In genomic region chr6:157406666-157407065, GRCh38 we compare ENCODE assay signal across 18 cellular contexts. TPM values are rescaled to one million over a fixed set of nuclear protein-coding genes. Genes with fewer than 3 reads are reported as not detected.
DNase-seq lines count a peak whose midpoint lies in the region; ATAC-seq and TF ChIP-seq lines count a peak whose summit lies in the region.
"Had no signal": no experiment of that assay in that cellular context is flagged by ENCODE, and none has a peak within 500 bp of the region (broad histone marks: within the 10 kb centered on the region; RNA-seq: fewer than 3 reads in every experiment).

No MANE protein-coding gene starts in this region.

- peaks cover 0 to 4% (median 4%) of the 10 kb centered on the region in 3 experiments; a peak in 3 of 7 replicates for H3K36me3 Mint-ChIP-seq in H9 (ENCODE audit: insufficient read depth in 1 of 3, low read depth in 3 of 3)
- peaks cover 24 to 32% of the 10 kb centered on the region in 2 donors for H3K36me3 Mint-ChIP-seq in stimulated activated naive B cell treated with anti-CD40 and anti-IgM and Interleukin-4, amounts not matched to agents 10 μg/mL and 1 μg/mL and 100 μg/mL, for 72 hours
- H3K36me3 Mint-ChIP-seq in activated CD8-positive, alpha-beta T cell treated with anti-CD3 and anti-CD28 coated beads for 36 hours (ENCODE audit: low read depth), result no peaks in the 10 kb centered on the region

- H2BK20ac ChIP-seq in H9 (ENCODE audit: low read depth, low read length, poor library complexity, severe bottlenecking), result no peak overlapping the region

- DNase-seq in H9 (no peak), NOMO-1 (lab: John Stamatoyannopoulos, UW; ENCODE audit: unreplicated experiment in 2 of 2) (peak; percentile 4 to 28), medulla oblongata (ENCODE audit: extremely low spot score) (peak; percentile 58), Karpas-422 (no peak)
- no peak for DNase-seq in stimulated activated naive B cell treated with anti-CD40 and anti-IgM and Interleukin-4, amounts not matched to agents 10 μg/mL and 1 μg/mL and 100 μg/mL, for 72 hours
- DNase-seq in activated CD8-positive, alpha-beta T cell treated with anti-CD3 and anti-CD28 coated beads for 36 hours, result no peak
- DNase-seq: AML-193; Calu3; CD4-positive, alpha-beta T cell; DMS53; NCI-H1048; NCI-H2081 treated with DMSO at 0.1 percent for 48 hours; NCI-H510A; NCI-H774 had no signal

- no CpG with 5 or more reads among the region's 7 CpGs for WGBS in H9 (ENCODE audit: extremely low coverage, insufficient read length, low lambda C conversion rate)

- H4K5ac ChIP-seq in H9 (ENCODE audit: insufficient read length, low read depth, low read length), result no peak overlapping the region

- no peaks in the 10 kb centered on the region for H3K36me3 ChIP-seq in Karpas-422 (ENCODE audit: insufficient read depth, low read length)

- no peak overlapping the region for H3K23ac ChIP-seq in H9 (ENCODE audit: insufficient read length, low read depth, low read length)

- H3K9me2 ChIP-seq in Karpas-422 (replicated peaks; ENCODE audit: insufficient read depth, low read length), result no peaks in the 10 kb centered on the region

- no peak overlapping the region for H3K4me2 ChIP-seq in H9 (ENCODE audit: insufficient read depth, insufficient read length, low read length)
- no peak overlapping the region for H3K4me2 ChIP-seq in Karpas-422 (ENCODE audit: low read depth, low read length, poor library complexity, severe bottlenecking)

- no peaks in the 10 kb centered on the region for H3K79me1 ChIP-seq in H9 (ENCODE audit: insufficient read depth, low read depth, low read length, poor library complexity, severe bottlenecking)

- H3K9me3 Mint-ChIP-seq in H9, result 0 out of 5 replicates have a peak, but pooled peaks cover 0 to 3% of the 10 kb centered on the region in 2 experiments
- peaks cover 7 to 8% of the 10 kb centered on the region in 2 donors for H3K9me3 Mint-ChIP-seq in stimulated activated naive B cell treated with anti-CD40 and anti-IgM and Interleukin-4, amounts not matched to agents 10 μg/mL and 1 μg/mL and 100 μg/mL, for 72 hours
- H3K9me3 Mint-ChIP-seq in activated CD8-positive, alpha-beta T cell treated with anti-CD3 and anti-CD28 coated beads for 36 hours, result no peaks in the 10 kb centered on the region
- H3K9me3 Mint-ChIP-seq: CD4-positive, alpha-beta T cell had no signal

- H2BK5ac ChIP-seq in H9 (ENCODE audit: insufficient read length, low read length), result no peak overlapping the region

- peak overlapping the region; percentile 28 to 77 (median 53); a peak in 1 of 7 replicates for H3K27ac Mint-ChIP-seq in H9
- H3K27ac Mint-ChIP-seq in stimulated activated naive B cell treated with anti-CD40 and anti-IgM and Interleukin-4, amounts not matched to agents 10 μg/mL and 1 μg/mL and 100 μg/mL, for 72 hours, result peak overlapping the region; percentile 66
- H3K27ac Mint-ChIP-seq in activated CD8-positive, alpha-beta T cell treated with anti-CD3 and anti-CD28 coated beads for 36 hours, result no peak overlapping the region
- H3K27ac Mint-ChIP-seq: CD4-positive, alpha-beta T cell; IgD-negative memory B cell had no signal

- H3K4me3 ChIP-seq in Karpas-422 (ENCODE audit: low read length), result no peak overlapping the region
- H3K4me3 ChIP-seq: SJSA1 had no signal

- no peak overlapping the region for H3K4me3 Mint-ChIP-seq in H9
- H3K4me3 Mint-ChIP-seq in stimulated activated naive B cell treated with anti-CD40 and anti-IgM and Interleukin-4, amounts not matched to agents 10 μg/mL and 1 μg/mL and 100 μg/mL, for 72 hours, result no peak overlapping the region
- no peak overlapping the region for H3K4me3 Mint-ChIP-seq in activated CD8-positive, alpha-beta T cell treated with anti-CD3 and anti-CD28 coated beads for 36 hours
- H3K4me3 Mint-ChIP-seq: CD4-positive, alpha-beta T cell; IgD-negative memory B cell had no signal

- H3K79me2 ChIP-seq in H9 (ENCODE audit: insufficient read depth, low read length) (no peaks in the 10 kb centered on the region), Karpas-422 (ENCODE audit: low read length) (no peaks in the 10 kb centered on the region)

- peaks cover 6% of the 10 kb centered on the region; the same call in 1 of the 2 replicates for H3K4me1 ChIP-seq in H9 (ENCODE audit: insufficient read depth, low read length)
- H3K4me1 ChIP-seq in Karpas-422 (ENCODE audit: low read length), result no peaks in the 10 kb centered on the region

- no peak overlapping the region for H2AK5ac ChIP-seq in H9 (ENCODE audit: insufficient read length, low read length)

- H4K91ac ChIP-seq in H9 (ENCODE audit: insufficient read length, low read depth, low read length), result no peak overlapping the region

- CTCF ChIA-PET in activated CD8-positive, alpha-beta T cell treated with anti-CD3 and anti-CD28 coated beads for 36 hours (lab: Charles Lee), result no interaction called here

- no peak for ATAC-seq in stimulated activated naive B cell treated with anti-CD40 and anti-IgM and Interleukin-4, amounts not matched to agents 10 μg/mL and 1 μg/mL and 100 μg/mL, for 72 hours (replicated peaks)
- ATAC-seq in activated CD8-positive, alpha-beta T cell treated with anti-CD3 and anti-CD28 coated beads for 36 hours, result no peak
- no peak for ATAC-seq in GM21529 (IDR thresholded peaks at IDR 0.05; ENCODE audit: unreplicated experiment)
- ATAC-seq: HCT116 had no signal

- no peaks in the 10 kb centered on the region for H4K20me1 ChIP-seq in H9 (ENCODE audit: control insufficient read depth, insufficient read depth, insufficient read length)
- no peaks in the 10 kb centered on the region for H4K20me1 ChIP-seq in Karpas-422 (ENCODE audit: insufficient read depth, low read depth, low read length)

- H2AFZ ChIP-seq in H9 (ENCODE audit: low read length) (no peak overlapping the region), Karpas-422 (ENCODE audit: low read length) (no peak overlapping the region)

- no peak overlapping the region for H3K9ac ChIP-seq in H9 (ENCODE audit: extremely low read depth, insufficient read length, low read length)
- H3K9ac ChIP-seq in Karpas-422 (ENCODE audit: low read length), result no peak overlapping the region

- H2BK12ac ChIP-seq in H9 (ENCODE audit: insufficient read length, low read depth, low read length), result no peak overlapping the region

- no peaks in the 10 kb centered on the region for H3K27me3 ChIP-seq in H9 (ENCODE audit: insufficient read depth, low read length)
- H3K27me3 ChIP-seq in Karpas-422 (ENCODE audit: low read length), result no peaks in the 10 kb centered on the region
- H3K27me3 ChIP-seq: SJSA1 had no signal

- H3T11ph ChIP-seq in H9 (ENCODE audit: low read length), result no peak overlapping the region

- no peaks in the 10 kb centered on the region for H3K9me3 ChIP-seq in H9 (ENCODE audit: control insufficient read depth, low read depth, low read length)
- H3K9me3 ChIP-seq in Karpas-422 (ENCODE audit: low read length), result no peaks in the 10 kb centered on the region
- H3K9me3 ChIP-seq: SJSA1 had no signal

- no peaks in the 10 kb centered on the region; the same call in 1 of the 2 replicates for H3K27me3 Mint-ChIP-seq in H9 (ENCODE audit: low read depth)
- no peaks in the 10 kb centered on the region for H3K27me3 Mint-ChIP-seq in stimulated activated naive B cell treated with anti-CD40 and anti-IgM and Interleukin-4, amounts not matched to agents 10 μg/mL and 1 μg/mL and 100 μg/mL, for 72 hours
- no peaks in the 10 kb centered on the region for H3K27me3 Mint-ChIP-seq in activated CD8-positive, alpha-beta T cell treated with anti-CD3 and anti-CD28 coated beads for 36 hours
- H3K27me3 Mint-ChIP-seq: CD4-positive, alpha-beta T cell; IgD-negative memory B cell had no signal

- no peak overlapping the region for H2BK120ac ChIP-seq in H9 (ENCODE audit: low read depth, low read length, poor library complexity, severe bottlenecking)

- H3K14ac ChIP-seq in H9 (ENCODE audit: insufficient read depth, low read length), result no peak overlapping the region

- intact Hi-C loops in activated CD8-positive, alpha-beta T cell treated with anti-CD3 and anti-CD28 coated beads for 36 hours (cut with micrococcal nuclease), result no loop called here

- H3K4ac ChIP-seq in H9 (ENCODE audit: low read depth, low read length), result no peak overlapping the region

- H3K27ac ChIP-seq in H9 (ENCODE audit: insufficient read length, low read depth, low read length) (no peak overlapping the region), Karpas-422 (ENCODE audit: low read length) (no peak overlapping the region)
- H3K27ac ChIP-seq: SJSA1 had no signal

- no peak for TF ChIP-seq CTCF in H9 (conservative IDR thresholded peaks at IDR 0.05)
- TF ChIP-seq CTCF in activated CD8-positive, alpha-beta T cell treated with anti-CD3 and anti-CD28 coated beads for 36 hours (IDR thresholded peaks at IDR 0.05), result no peak

- H2BK15ac ChIP-seq in H9 (ENCODE audit: low read depth, low read length), result no peak overlapping the region

- no peak overlapping the region for H3K18ac ChIP-seq in H9 (ENCODE audit: insufficient read length, low read depth, low read length)

- no peak overlapping the region for H3K56ac ChIP-seq in H9 (ENCODE audit: insufficient read length, low read depth, low read length)

- POLR2A ChIA-PET in activated CD8-positive, alpha-beta T cell treated with anti-CD3 and anti-CD28 coated beads for 36 hours (lab: Charles Lee), result no interaction called here

- no peaks in the 10 kb centered on the region for H3K23me2 ChIP-seq in H9 (ENCODE audit: insufficient read length, low read depth, low read length, poor library complexity, severe bottlenecking)

- no peak overlapping the region for H4K8ac ChIP-seq in H9 (replicated peaks; ENCODE audit: insufficient read length, low read depth, low read length)

- peaks cover 33 to 36% of the 10 kb centered on the region in 2 experiments for H3K4me1 Mint-ChIP-seq in H9
- H3K4me1 Mint-ChIP-seq in stimulated activated naive B cell treated with anti-CD40 and anti-IgM and Interleukin-4, amounts not matched to agents 10 μg/mL and 1 μg/mL and 100 μg/mL, for 72 hours, result peaks cover 26 to 35% of the 10 kb centered on the region in 2 donors
- H3K4me1 Mint-ChIP-seq in activated CD8-positive, alpha-beta T cell treated with anti-CD3 and anti-CD28 coated beads for 36 hours (ENCODE audit: low read depth), result no peaks in the 10 kb centered on the region

RNA-seq across cellular contexts. Expression of gene ZDHHC14, which starts 25.7 kb away (rescaled TPM):
- total RNA-seq in H9 (2021), result 1.7 and 2.2 TPM in 2 replicates
- total RNA-seq in activated CD8-positive, alpha-beta T cell treated with anti-CD3 and anti-CD28 coated beads for 36 hours, result 1 to 10 TPM; 1.7 to 2.5 TPM
- total RNA-seq in Karpas-422 (2014; rRNA removed; shearing (Covaris generic); ENCODE audit: low replicate concordance), result 0.18 and 1.1 TPM in 2 replicates

Comparison
In these comparisons a context has a peak if more than half of its experiments do, and no peak if none do; other contexts are left out.
1. DNase-seq: peak in NOMO-1 (2 of 2) and medulla oblongata (single experiment); none in H9 (single experiment), stimulated activated naive B cell treated with anti-CD40 and anti-IgM and Interleukin-4, amounts not matched to agents 10 μg/mL and 1 μg/mL and 100 μg/mL, for 72 hours (single experiment), activated CD8-positive, alpha-beta T cell treated with anti-CD3 and anti-CD28 coated beads for 36 hours (single experiment) and Karpas-422 (single experiment).